ENCODE assay signal across 16 cellular contexts in the genomic region with DNA sequence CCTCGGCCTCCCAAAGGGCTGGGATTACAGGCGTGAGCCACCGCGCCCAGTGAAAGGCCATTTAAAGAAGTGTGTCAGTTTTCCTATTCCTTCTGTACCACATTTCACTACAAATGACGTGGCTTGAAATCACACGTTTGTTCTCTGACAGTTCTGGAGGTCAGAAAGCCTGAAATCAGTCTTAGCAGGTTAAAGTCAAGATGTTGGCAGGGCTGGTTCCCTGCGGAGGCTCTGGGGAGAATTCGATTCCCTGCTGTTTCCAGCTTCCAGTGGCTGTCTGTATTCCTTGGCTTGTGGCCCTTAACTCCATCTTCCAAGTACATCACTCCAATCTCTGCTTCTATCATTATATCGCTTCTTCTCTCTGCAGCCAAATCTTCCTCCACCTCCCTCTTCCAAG.
DNase-seq lines count a peak whose midpoint lies in the region; ATAC-seq and TF ChIP-seq lines count a peak whose summit lies in the region.
"Had no signal": no experiment of that assay in that cellular context is flagged by ENCODE, and none has a peak within 500 bp of the region (broad histone marks: within the 10 kb centered on the region; RNA-seq: fewer than 3 reads in every experiment).

No MANE protein-coding gene starts in this region.

- no peaks in the 10 kb centered on the region for H3K27me3 ChIP-seq in left ventricle myocardium inferior (ENCODE audit: low read depth)

- no peak overlapping the region for H3K4me3 ChIP-seq in left ventricle myocardium inferior
- H3K4me3 ChIP-seq: GM12878, GM23338 had no signal

- H3K36me3 ChIP-seq in left ventricle myocardium inferior = no peaks in the 10 kb centered on the region

- TF ChIP-seq CTCF in left ventricle myocardium inferior (IDR thresholded peaks at IDR 0.05; ENCODE audit: borderline replicate concordance) = no peak

- no peaks in the 10 kb centered on the region for H3K9me3 ChIP-seq in left ventricle myocardium inferior (replicated peaks)

- peak overlapping the region; percentile 82 for H3K27ac ChIP-seq in left ventricle myocardium inferior (replicated peaks)

- DNase-seq in Right ventricle myocardium superior = peak; percentile 42
- no peak for DNase-seq in cardiac septum (ENCODE audit: low spot score)
- peak; percentile 41 for DNase-seq in left ventricle myocardium inferior
- DNase-seq in sciatic nerve (ENCODE audit: low spot score) = no peak
- DNase-seq in DMS53 treated with DMSO at 0.1 percent for 48 hours (lab: John Stamatoyannopoulos, UW; ENCODE audit: unreplicated experiment) = no peak
- DNase-seq in A172 (ENCODE audit: low spot score) = no peak
- no peak for DNase-seq in HUDEP-2 (lab: John Stamatoyannopoulos, UW; ENCODE audit: unreplicated experiment in 76 of 76)
- DNase-seq in islet precursor cell = no peak
- DNase-seq: C1 segment of cervical spinal cord; Calu3; CD4-positive, alpha-beta T cell; DMS 273 treated with DMSO at 0.1 percent for 48 hours; DMS79; H7 had no signal

- peaks cover 47% of the 10 kb centered on the region for H3K4me1 ChIP-seq in left ventricle myocardium inferior

- ATAC-seq in Right ventricle myocardium superior (ENCODE audit: poor library complexity) (peak; percentile 38), sciatic nerve (peak; percentile 59)
- ATAC-seq: GM12878, GM23338 had no signal

- intact Hi-C loops in Right ventricle myocardium superior (cut with DNase I) = no loop called here
- intact Hi-C loops in cardiac septum (cut with DNase I) = no loop called here
- intact Hi-C loops in left ventricle myocardium inferior (cut with micrococcal nuclease) = no loop called here
- intact Hi-C loops in sciatic nerve (cut with DNase I) = no loop called here

Comparison
In these comparisons a context has a peak if more than half of its experiments do, and no peak if none do; other contexts are left out.
1. DNase-seq: peak in Right ventricle myocardium superior (single experiment) and left ventricle myocardium inferior (single experiment); none in cardiac septum (single experiment), sciatic nerve (single experiment), DMS53 treated with DMSO at 0.1 percent for 48 hours (single experiment), A172 (single experiment), HUDEP-2 (0 of 76) and islet precursor cell (single experiment).